8 cellular contexts compared by ENCODE assay signal in the genomic region with DNA sequence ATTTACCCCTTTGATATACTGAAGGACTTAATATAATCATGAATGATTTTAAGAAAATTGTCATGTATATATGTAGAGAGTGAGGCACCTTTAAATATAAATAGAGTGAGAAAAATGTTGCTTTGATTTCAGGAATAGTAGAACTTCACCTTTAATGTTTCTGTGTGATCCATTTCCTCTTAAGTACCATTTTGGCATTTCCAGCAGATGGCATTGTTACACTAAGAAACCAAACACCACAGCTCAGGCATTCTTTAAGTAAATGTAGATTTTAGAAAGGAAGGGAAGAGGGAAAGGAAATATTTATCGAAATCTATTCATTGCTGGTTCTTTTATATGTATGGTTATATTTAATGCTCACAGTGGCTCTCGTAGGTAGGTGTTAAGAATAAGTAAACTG.
DNase-seq lines count a peak whose midpoint lies in the region; ATAC-seq, FAIRE-seq and TF ChIP-seq lines count a peak whose summit lies in the region.
"Had no signal": no experiment of that assay in that cellular context is flagged by ENCODE, and none has a peak within 500 bp of the region (broad histone marks: within the 10 kb centered on the region; RNA-seq: fewer than 3 reads in every experiment).

No MANE protein-coding gene starts in this region.

- H3K4me3 Mint-ChIP-seq in nephron = no peak overlapping the region

- no TSS peak for BruUV-seq in K562 (replicated peaks; lab: Mats Ljungman, UMichigan)

- peak in 1 of 3 experiments; percentile 2; a peak in 1 of 6 replicates for TF ChIP-seq CTCF in K562 (IDR thresholded peaks at IDR 0.05 in 2 of 3, conservative IDR thresholded peaks at IDR 0.05 in 1 of 3; ENCODE audit: insufficient read depth in 2 of 3, low read depth in 1 of 3, low read length in 3 of 3)
- peak; percentile 64 to 72 (median 70) for TF ChIP-seq CTCF in nephron (IDR thresholded peaks at IDR 0.05; ENCODE audit: unreplicated experiment in 3 of 3)

- in situ Hi-C loops in K562 (cut with MboI) = no loop called here

- no peaks in the 10 kb centered on the region for H3K27me3 ChIP-seq in K562 (ENCODE audit: control insufficient read depth in 2 of 2, insufficient read depth in 2 of 2, low read length in 2 of 2)
- H3K27me3 ChIP-seq: SJCRH30 had no signal

- H3K27ac ChIP-seq in K562 (ENCODE audit: extremely low read depth, low read depth, low read length) = no peak overlapping the region
- H3K27ac ChIP-seq: SJCRH30 had no signal

- DNase-seq in HEK293T (ENCODE audit: extremely low spot score) = peak; percentile 7
- DNase-seq in NCI-H2171 (lab: John Stamatoyannopoulos, UW) = peak; percentile 19
- peak in 1 of 4 experiments; percentile 1 for DNase-seq in K562 (ENCODE audit: extremely low read depth in 1 of 4, low spot score in 3 of 4)
- no peak for DNase-seq in middle frontal gyrus (ENCODE audit: extremely low spot score, low spot score)

- TF ChIP-seq POLR2A in K562 (conservative IDR thresholded peaks at IDR 0.05) (no peak), GM18505 (IDR thresholded peaks at IDR 0.05; ENCODE audit: borderline replicate concordance, extremely low read depth, insufficient read depth, insufficient read length) (no peak)

- FAIRE-seq in K562 (lab: Jason Lieb, UNC) = no peak

- H3K4me3 ChIP-seq in K562 = no peak overlapping the region
- H3K4me3 ChIP-seq: SJCRH30 had no signal

- H3K36me3 ChIP-seq in K562 (ENCODE audit: control insufficient read depth, insufficient read depth, low read length) = no peaks in the 10 kb centered on the region
- H3K36me3 ChIP-seq: SJCRH30 had no signal

- H3K4me2 ChIP-seq in K562 (ENCODE audit: insufficient read depth, low read length) = no peak overlapping the region

- no peaks in the 10 kb centered on the region for H3K9me3 Mint-ChIP-seq in nephron

- no peak overlapping the region for H3K9ac ChIP-seq in K562 (ENCODE audit: insufficient read depth in 1 of 2, low read depth in 2 of 2, low read length in 2 of 2)

- TF ChIP-seq EP300 in K562 (IDR thresholded peaks at IDR 0.05; ENCODE audit: low read length) = no peak

- TF ChIP-seq RAD21 in K562 (CRISPR knock-in tag; conservative IDR thresholded peaks at IDR 0.05 in 1 of 2, IDR thresholded peaks at IDR 0.05 in 1 of 2) = peak; percentile 29 to 33

- no peak for ATAC-seq in K562
- ATAC-seq in HG03460 (IDR thresholded peaks at IDR 0.05; ENCODE audit: unreplicated experiment) = no peak
- no peak for ATAC-seq in GM18505 (IDR thresholded peaks at IDR 0.05; ENCODE audit: unreplicated experiment)

- peaks cover 3% of the 10 kb centered on the region for H3K27me3 Mint-ChIP-seq in nephron (ENCODE audit: low read depth)

- POLR2A ChIA-PET in HEK293T (lab: Yijun Ruan, JAX) = no interaction called here
- POLR2A ChIA-PET in K562 (lab: Yijun Ruan, JAX) = no interaction called here

- no peaks in the 10 kb centered on the region for H3K9me1 ChIP-seq in K562 (ENCODE audit: control insufficient read depth, insufficient read depth, low read length)

- no peaks in the 10 kb centered on the region for H3K79me2 ChIP-seq in K562 (ENCODE audit: control insufficient read depth, insufficient read depth, low read length)

- CTCF ChIA-PET in HEK293T (lab: Yijun Ruan, JAX) = interaction anchor here (0.6 kb wide), 1 partner anchor 309 kb away, joined by 3 read pairs; no protein-coding TSS in a partner anchor
- CTCF ChIA-PET in K562 (lab: Yijun Ruan, JAX; ENCODE audit: low intra/inter-chr PET ratio) = no interaction called here

- H3K4me1 Mint-ChIP-seq in nephron = no peaks in the 10 kb centered on the region

- peak overlapping the region in 1 of 3 experiments; percentile 9 for H3K27ac Mint-ChIP-seq in nephron

- H2AFZ ChIP-seq in K562 (ENCODE audit: low read depth, low read length) = no peak overlapping the region

- intact Hi-C loops in K562 (cut with micrococcal nuclease) = no loop called here

- 0% methylated on average over 2 of the region's 2 CpGs for whole genome bisulfite sequencing in K562 (ENCODE audit: insufficient coverage, low coverage, missing lambda C conversion rate)

- no peaks in the 10 kb centered on the region for H3K4me1 ChIP-seq in K562 (replicated peaks in 1 of 2; ENCODE audit: control insufficient read depth in 2 of 2, insufficient read depth in 2 of 2, low read length in 2 of 2)
- H3K4me1 ChIP-seq: SJCRH30 had no signal

- H3K9me3 ChIP-seq in K562 (replicated peaks; ENCODE audit: control insufficient read depth, insufficient read depth, low read depth, low read length) = no peaks in the 10 kb centered on the region
- H3K9me3 ChIP-seq: SJCRH30 had no signal

- H3K36me3 Mint-ChIP-seq in nephron (ENCODE audit: low read depth) = no peaks in the 10 kb centered on the region

- no peaks in the 10 kb centered on the region for H4K20me1 ChIP-seq in K562 (replicated peaks; ENCODE audit: control insufficient read depth, insufficient read depth, low read length)

TF ChIP-seq in HEK293T, 16 proteins besides CTCF, POLR2A, EP300 and RAD21:
- TF ChIP-seq ZNF384 (IDR thresholded peaks at IDR 0.05) = no peak
- no peak for TF ChIP-seq FOXM1 (IDR thresholded peaks at IDR 0.05; ENCODE audit: borderline replicate concordance)
- no peak for TF ChIP-seq ARNT (IDR thresholded peaks at IDR 0.05)
- TF ChIP-seq L3MBTL2 (conservative IDR thresholded peaks at IDR 0.05) = no peak
- TF ChIP-seq CTBP1 (IDR thresholded peaks at IDR 0.05; ENCODE audit: borderline replicate concordance) = no peak
- TF ChIP-seq TARDBP (IDR thresholded peaks at IDR 0.05) = no peak
- TF ChIP-seq, protein P1, sequence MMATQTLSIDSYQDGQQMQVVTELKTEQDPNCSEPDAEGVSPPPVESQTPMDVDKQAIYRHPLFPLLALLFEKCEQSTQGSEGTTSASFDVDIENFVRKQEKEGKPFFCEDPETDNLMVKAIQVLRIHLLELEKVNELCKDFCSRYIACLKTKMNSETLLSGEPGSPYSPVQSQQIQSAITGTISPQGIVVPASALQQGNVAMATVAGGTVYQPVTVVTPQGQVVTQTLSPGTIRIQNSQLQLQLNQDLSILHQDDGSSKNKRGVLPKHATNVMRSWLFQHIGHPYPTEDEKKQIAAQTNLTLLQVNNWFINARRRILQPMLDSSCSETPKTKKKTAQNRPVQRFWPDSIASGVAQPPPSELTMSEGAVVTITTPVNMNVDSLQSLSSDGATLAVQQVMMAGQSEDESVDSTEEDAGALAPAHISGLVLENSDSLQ (IDR thresholded peaks at IDR 0.05) = no peak
- TF ChIP-seq SP1 (IDR thresholded peaks at IDR 0.05) = no peak
- TF ChIP-seq HDGF (IDR thresholded peaks at IDR 0.05; ENCODE audit: borderline replicate concordance) = no peak
- no peak for TF ChIP-seq FOXA1 (IDR thresholded peaks at IDR 0.05)
- no peak for TF ChIP-seq NFRKB (IDR thresholded peaks at IDR 0.05)
- TF ChIP-seq LEF1 (IDR thresholded peaks at IDR 0.05; ENCODE audit: borderline replicate concordance) = no peak
- no peak for TF ChIP-seq SUZ12 (IDR thresholded peaks at IDR 0.05)
- no peak for TF ChIP-seq ELF4 (IDR thresholded peaks at IDR 0.05)
- no peak for TF ChIP-seq BHLHE40 (IDR thresholded peaks at IDR 0.05; ENCODE audit: borderline replicate concordance)

TF ChIP-seq in K562, 482 proteins besides CTCF, POLR2A, EP300 and RAD21 (continues in another document):
- TF ChIP-seq CHD1 (IDR thresholded peaks at IDR 0.05; ENCODE audit: low read length) (no peak), CBX8 (IDR thresholded peaks at IDR 0.05; ENCODE audit: borderline replicate concordance, extremely low read depth, low read depth, low read length, poor library complexity, severe bottlenecking) (no peak), BDP1 (IDR thresholded peaks at IDR 0.05; ENCODE audit: insufficient read depth, insufficient read length) (no peak), SRF (CRISPR knock-in tag; IDR thresholded peaks at IDR 0.05) (no peak), NRF1 (conservative IDR thresholded peaks at IDR 0.05 in 1 of 2, IDR thresholded peaks at IDR 0.05 in 1 of 2) (no peak), GATA2 (CRISPR knock-in tag; IDR thresholded peaks at IDR 0.05) (no peak), MEF2A (IDR thresholded peaks at IDR 0.05; ENCODE audit: control insufficient read depth, low read depth, low read length) (no peak), HNRNPL (IDR thresholded peaks at IDR 0.05; ENCODE audit: low read depth, low read length) (no peak)
- TF ChIP-seq, protein P2, sequence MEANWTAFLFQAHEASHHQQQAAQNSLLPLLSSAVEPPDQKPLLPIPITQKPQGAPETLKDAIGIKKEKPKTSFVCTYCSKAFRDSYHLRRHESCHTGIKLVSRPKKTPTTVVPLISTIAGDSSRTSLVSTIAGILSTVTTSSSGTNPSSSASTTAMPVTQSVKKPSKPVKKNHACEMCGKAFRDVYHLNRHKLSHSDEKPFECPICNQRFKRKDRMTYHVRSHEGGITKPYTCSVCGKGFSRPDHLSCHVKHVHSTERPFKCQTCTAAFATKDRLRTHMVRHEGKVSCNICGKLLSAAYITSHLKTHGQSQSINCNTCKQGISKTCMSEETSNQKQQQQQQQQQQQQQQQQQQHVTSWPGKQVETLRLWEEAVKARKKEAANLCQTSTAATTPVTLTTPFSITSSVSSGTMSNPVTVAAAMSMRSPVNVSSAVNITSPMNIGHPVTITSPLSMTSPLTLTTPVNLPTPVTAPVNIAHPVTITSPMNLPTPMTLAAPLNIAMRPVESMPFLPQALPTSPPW (CRISPR knock-in tag; IDR thresholded peaks at IDR 0.05) = no peak
- TF ChIP-seq, protein P3, sequence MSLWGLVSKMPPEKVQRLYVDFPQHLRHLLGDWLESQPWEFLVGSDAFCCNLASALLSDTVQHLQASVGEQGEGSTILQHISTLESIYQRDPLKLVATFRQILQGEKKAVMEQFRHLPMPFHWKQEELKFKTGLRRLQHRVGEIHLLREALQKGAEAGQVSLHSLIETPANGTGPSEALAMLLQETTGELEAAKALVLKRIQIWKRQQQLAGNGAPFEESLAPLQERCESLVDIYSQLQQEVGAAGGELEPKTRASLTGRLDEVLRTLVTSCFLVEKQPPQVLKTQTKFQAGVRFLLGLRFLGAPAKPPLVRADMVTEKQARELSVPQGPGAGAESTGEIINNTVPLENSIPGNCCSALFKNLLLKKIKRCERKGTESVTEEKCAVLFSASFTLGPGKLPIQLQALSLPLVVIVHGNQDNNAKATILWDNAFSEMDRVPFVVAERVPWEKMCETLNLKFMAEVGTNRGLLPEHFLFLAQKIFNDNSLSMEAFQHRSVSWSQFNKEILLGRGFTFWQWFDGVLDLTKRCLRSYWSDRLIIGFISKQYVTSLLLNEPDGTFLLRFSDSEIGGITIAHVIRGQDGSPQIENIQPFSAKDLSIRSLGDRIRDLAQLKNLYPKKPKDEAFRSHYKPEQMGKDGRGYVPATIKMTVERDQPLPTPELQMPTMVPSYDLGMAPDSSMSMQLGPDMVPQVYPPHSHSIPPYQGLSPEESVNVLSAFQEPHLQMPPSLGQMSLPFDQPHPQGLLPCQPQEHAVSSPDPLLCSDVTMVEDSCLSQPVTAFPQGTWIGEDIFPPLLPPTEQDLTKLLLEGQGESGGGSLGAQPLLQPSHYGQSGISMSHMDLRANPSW (CRISPR knock-in tag; IDR thresholded peaks at IDR 0.05) = no peak
